7 cellular contexts compared by ENCODE assay signal in the genomic region with DNA sequence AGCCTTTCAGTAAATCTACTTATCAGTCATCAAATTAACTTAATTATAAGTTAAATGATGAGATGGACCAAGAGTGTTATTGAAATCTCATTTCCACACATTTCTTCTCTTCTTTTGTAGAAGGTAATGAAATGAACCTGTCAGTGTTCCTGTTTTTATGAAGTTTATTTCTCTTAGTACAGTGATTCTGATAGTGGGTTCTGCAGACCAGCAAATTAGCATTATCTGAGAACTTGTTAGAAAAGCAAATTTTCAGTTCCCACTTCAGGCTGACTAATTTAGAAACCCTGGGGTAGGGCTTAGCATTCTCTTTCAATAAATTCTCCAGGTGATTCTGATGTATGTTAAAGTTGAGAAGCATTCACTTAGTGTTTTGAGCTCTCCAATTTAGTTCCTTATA. TPM values are rescaled to one million over a fixed set of nuclear protein-coding genes. Genes with fewer than 3 reads are reported as not detected.
DNase-seq lines count a peak whose midpoint lies in the region; ATAC-seq lines count a peak whose summit lies in the region.
"Not testable (repeated sequence)": the region's sequence is repeated elsewhere in the genome, so short reads cannot be mapped to it uniquely, and the experiment has no call there.

No MANE protein-coding gene starts in this region.

- not testable (repeated sequence) for H3K27ac Mint-ChIP-seq in activated CD8-positive, alpha-beta memory T cell treated with anti-CD3 and anti-CD28 coated beads, Interleukin-2, amount 10 ng/mL, durations not matched to agents 7 days and 5 days; memory B cell

- H3K36me3 Mint-ChIP-seq in activated CD8-positive, alpha-beta memory T cell treated with anti-CD3 and anti-CD28 coated beads, Interleukin-2, amount 10 ng/mL, durations not matched to agents 7 days and 5 days; memory B cell: not testable (repeated sequence)

- H3K9me3 Mint-ChIP-seq in activated CD8-positive, alpha-beta memory T cell treated with anti-CD3 and anti-CD28 coated beads, Interleukin-2, amount 10 ng/mL, durations not matched to agents 7 days and 5 days (ENCODE audit: low read depth); memory B cell: not testable (repeated sequence)

- peak; percentile 64 for ATAC-seq in GM18867 (IDR thresholded peaks at IDR 0.05; ENCODE audit: unreplicated experiment)
- peak; percentile 66 for ATAC-seq in GM21619 (IDR thresholded peaks at IDR 0.05; ENCODE audit: unreplicated experiment)
- ATAC-seq in HG03135 (IDR thresholded peaks at IDR 0.05; ENCODE audit: unreplicated experiment), result peak; percentile 59
- peak; percentile 58 for ATAC-seq in HG03571 (IDR thresholded peaks at IDR 0.05; ENCODE audit: unreplicated experiment)
- peak; percentile 36 for ATAC-seq in activated CD8-positive, alpha-beta memory T cell treated with anti-CD3 and anti-CD28 coated beads, Interleukin-2, amount 10 ng/mL, durations not matched to agents 7 days and 5 days
- peak; percentile 41 for ATAC-seq in memory B cell (ENCODE audit: low read depth)
- ATAC-seq in stimulated activated naive CD8-positive, alpha-beta T cell treated with anti-CD3 and anti-CD28 coated beads, Interleukin-15, Interleukin-2, amounts not matched to agents 100 U/mL and 50 U/mL, for 24 hours, result peak; percentile 28

- DNase-seq in activated CD8-positive, alpha-beta memory T cell treated with anti-CD3 and anti-CD28 coated beads, Interleukin-2, amount 10 ng/mL, durations not matched to agents 7 days and 5 days; memory B cell (ENCODE audit: low spot score in 2 of 2); stimulated activated naive CD8-positive, alpha-beta T cell treated with anti-CD3 and anti-CD28 coated beads, Interleukin-15, Interleukin-2, amounts not matched to agents 100 U/mL and 50 U/mL, for 24 hours: not testable (repeated sequence)

- not testable (repeated sequence) for H3K4me3 Mint-ChIP-seq in activated CD8-positive, alpha-beta memory T cell treated with anti-CD3 and anti-CD28 coated beads, Interleukin-2, amount 10 ng/mL, durations not matched to agents 7 days and 5 days; memory B cell

- not testable (repeated sequence) for H3K27me3 Mint-ChIP-seq in activated CD8-positive, alpha-beta memory T cell treated with anti-CD3 and anti-CD28 coated beads, Interleukin-2, amount 10 ng/mL, durations not matched to agents 7 days and 5 days; memory B cell

- not testable (repeated sequence) for H3K4me1 Mint-ChIP-seq in activated CD8-positive, alpha-beta memory T cell treated with anti-CD3 and anti-CD28 coated beads, Interleukin-2, amount 10 ng/mL, durations not matched to agents 7 days and 5 days; memory B cell

- CTCF ChIA-PET in activated CD8-positive, alpha-beta memory T cell treated with anti-CD3 and anti-CD28 coated beads, Interleukin-2, amount 10 ng/mL, durations not matched to agents 7 days and 5 days (lab: Charles Lee), result not testable (repeated sequence)

RNA-seq across cellular contexts. Expression of gene ARL17B, which starts 23.9 kb away (rescaled TPM):
- total RNA-seq in activated CD8-positive, alpha-beta memory T cell treated with anti-CD3 and anti-CD28 coated beads, Interleukin-2, amount 10 ng/mL, durations not matched to agents 7 days and 5 days, result 10 to 100 TPM; 23.0 to 28.2 TPM
